ENCODE assay signal across 1 cellular context in the genomic region with DNA sequence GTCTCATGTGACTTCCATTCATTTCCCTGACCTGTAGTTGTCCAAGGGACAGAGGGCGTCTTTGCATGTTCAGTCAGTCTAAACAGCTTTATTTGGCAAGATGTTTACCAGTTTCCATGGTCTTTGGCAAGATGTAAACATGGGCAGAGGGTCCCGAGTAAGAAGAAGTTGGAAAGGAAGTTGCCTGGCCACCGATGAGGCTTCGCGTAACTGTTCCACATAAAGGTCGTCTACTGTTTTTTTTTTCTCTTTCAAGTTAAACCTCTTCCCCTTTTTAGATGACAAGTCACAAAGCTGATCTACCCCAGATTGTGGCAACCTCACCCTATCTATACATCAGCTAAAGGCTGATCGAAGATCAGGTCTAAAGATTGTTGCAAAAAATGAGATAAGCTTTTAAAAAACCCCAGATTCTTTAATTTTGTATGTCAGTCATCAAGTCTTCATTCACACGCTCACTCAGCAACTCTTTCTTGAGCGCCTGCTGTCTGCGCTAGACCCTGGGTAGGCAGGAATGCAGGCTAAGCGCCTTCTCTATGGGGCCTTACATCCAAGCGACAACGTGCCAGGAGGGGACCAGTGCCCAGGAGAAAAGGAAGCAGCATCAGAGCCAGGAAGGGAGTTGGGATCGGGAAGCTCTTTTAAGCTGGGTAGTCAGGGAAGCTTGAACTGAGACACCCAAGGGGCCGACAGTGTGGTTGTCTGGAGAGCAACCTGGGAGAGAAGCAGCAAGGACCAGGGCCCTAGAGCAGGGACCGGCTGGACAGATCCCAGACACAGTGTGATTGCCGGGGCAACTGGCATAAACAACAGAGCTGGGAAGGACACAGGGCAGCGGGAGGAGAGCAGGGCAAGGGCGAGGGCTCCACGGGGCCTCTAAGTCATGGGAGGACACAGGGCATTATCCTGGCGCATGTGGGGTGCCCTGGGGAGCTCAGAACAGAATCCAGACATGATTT.
TF ChIP-seq lines count a peak whose summit lies in the region.

No MANE protein-coding gene starts in this region.

TF ChIP-seq in GM12878, 131 proteins besides CTCF, POLR2A, EP300 and RAD21:
- TF ChIP-seq RAD51 (IDR thresholded peaks at IDR 0.05) (peak; percentile 20; the same call in 1 of the 2 replicates), CBX5 (IDR thresholded peaks at IDR 0.05; ENCODE audit: low read depth) (no peak), NR2C2 (IDR thresholded peaks at IDR 0.05; ENCODE audit: borderline replicate concordance, control insufficient read depth, insufficient read length, low read depth) (no peak), SMARCA5 (IDR thresholded peaks at IDR 0.05) (no peak), HDAC2 (IDR thresholded peaks at IDR 0.05) (no peak), NR2F1 (conservative IDR thresholded peaks at IDR 0.05) (0 out of 2 replicates have a peak, but pooled peaks have one; percentile 25), KLF5 (IDR thresholded peaks at IDR 0.05; ENCODE audit: partially characterized antibody) (no peak), RELA (IDR thresholded peaks at IDR 0.05; ENCODE audit: borderline replicate concordance, partially characterized antibody) (no peak), ZNF217 (IDR thresholded peaks at IDR 0.05) (peak; percentile 64), YBX1 (IDR thresholded peaks at IDR 0.05) (no peak), HDAC6 (IDR thresholded peaks at IDR 0.05; ENCODE audit: unreplicated experiment) (no peak), IKZF1 (conservative IDR thresholded peaks at IDR 0.05) (peak; percentile 37), MEF2B (IDR thresholded peaks at IDR 0.05; ENCODE audit: partially characterized antibody, poor library complexity, severe bottlenecking) (peak; percentile 25), FOXK2 (IDR thresholded peaks at IDR 0.05) (peak; percentile 53; the same call in 1 of the 2 replicates), SPI1 (IDR thresholded peaks at IDR 0.05; ENCODE audit: borderline replicate concordance, insufficient read depth, low read depth, low read length) (peak; percentile 94), IKZF2 (IDR thresholded peaks at IDR 0.05) (peak; percentile 27 to 57; a peak in 2 of 4 replicates), NFXL1 (IDR thresholded peaks at IDR 0.05; ENCODE audit: borderline replicate concordance) (no peak), ZNF384 (IDR thresholded peaks at IDR 0.05; ENCODE audit: borderline replicate concordance, low read depth, low read length) (peak; percentile 75; the same call in 1 of the 2 replicates), ZNF622 (IDR thresholded peaks at IDR 0.05) (no peak), ESRRA (IDR thresholded peaks at IDR 0.05; ENCODE audit: low read length) (no peak), ATF7 (IDR thresholded peaks at IDR 0.05; ENCODE audit: low read depth) (peak; percentile 27; the same call in 1 of the 2 replicates), NR2C1 (IDR thresholded peaks at IDR 0.05) (no peak), PAX8 (IDR thresholded peaks at IDR 0.05) (no peak), BHLHE40 (IDR thresholded peaks at IDR 0.05; ENCODE audit: borderline replicate concordance in 1 of 2, low read depth in 2 of 2, low read length in 1 of 2) (peak in 1 of 2 experiments; percentile 17; a peak in 1 of 4 replicates), MTA2 (IDR thresholded peaks at IDR 0.05; ENCODE audit: low read depth) (0 out of 2 replicates have a peak, but pooled peaks have one; percentile 4), SIN3A (IDR thresholded peaks at IDR 0.05; ENCODE audit: low read depth, low read length) (no peak), WRNIP1 (IDR thresholded peaks at IDR 0.05; ENCODE audit: borderline replicate concordance, low read depth, low read length) (no peak), STAT3 (IDR thresholded peaks at IDR 0.05; ENCODE audit: low read depth, low read length) (no peak), MEF2A (IDR thresholded peaks at IDR 0.05; ENCODE audit: insufficient read depth, low read depth, low read length) (0 out of 2 replicates have a peak, but pooled peaks have one; percentile 9), GATAD2B (conservative IDR thresholded peaks at IDR 0.05; ENCODE audit: low read depth) (0 out of 2 replicates have a peak, but pooled peaks have one; percentile 15), JUND (IDR thresholded peaks at IDR 0.05; ENCODE audit: low read depth, low read length) (no peak)
- TF ChIP-seq, protein P1, sequence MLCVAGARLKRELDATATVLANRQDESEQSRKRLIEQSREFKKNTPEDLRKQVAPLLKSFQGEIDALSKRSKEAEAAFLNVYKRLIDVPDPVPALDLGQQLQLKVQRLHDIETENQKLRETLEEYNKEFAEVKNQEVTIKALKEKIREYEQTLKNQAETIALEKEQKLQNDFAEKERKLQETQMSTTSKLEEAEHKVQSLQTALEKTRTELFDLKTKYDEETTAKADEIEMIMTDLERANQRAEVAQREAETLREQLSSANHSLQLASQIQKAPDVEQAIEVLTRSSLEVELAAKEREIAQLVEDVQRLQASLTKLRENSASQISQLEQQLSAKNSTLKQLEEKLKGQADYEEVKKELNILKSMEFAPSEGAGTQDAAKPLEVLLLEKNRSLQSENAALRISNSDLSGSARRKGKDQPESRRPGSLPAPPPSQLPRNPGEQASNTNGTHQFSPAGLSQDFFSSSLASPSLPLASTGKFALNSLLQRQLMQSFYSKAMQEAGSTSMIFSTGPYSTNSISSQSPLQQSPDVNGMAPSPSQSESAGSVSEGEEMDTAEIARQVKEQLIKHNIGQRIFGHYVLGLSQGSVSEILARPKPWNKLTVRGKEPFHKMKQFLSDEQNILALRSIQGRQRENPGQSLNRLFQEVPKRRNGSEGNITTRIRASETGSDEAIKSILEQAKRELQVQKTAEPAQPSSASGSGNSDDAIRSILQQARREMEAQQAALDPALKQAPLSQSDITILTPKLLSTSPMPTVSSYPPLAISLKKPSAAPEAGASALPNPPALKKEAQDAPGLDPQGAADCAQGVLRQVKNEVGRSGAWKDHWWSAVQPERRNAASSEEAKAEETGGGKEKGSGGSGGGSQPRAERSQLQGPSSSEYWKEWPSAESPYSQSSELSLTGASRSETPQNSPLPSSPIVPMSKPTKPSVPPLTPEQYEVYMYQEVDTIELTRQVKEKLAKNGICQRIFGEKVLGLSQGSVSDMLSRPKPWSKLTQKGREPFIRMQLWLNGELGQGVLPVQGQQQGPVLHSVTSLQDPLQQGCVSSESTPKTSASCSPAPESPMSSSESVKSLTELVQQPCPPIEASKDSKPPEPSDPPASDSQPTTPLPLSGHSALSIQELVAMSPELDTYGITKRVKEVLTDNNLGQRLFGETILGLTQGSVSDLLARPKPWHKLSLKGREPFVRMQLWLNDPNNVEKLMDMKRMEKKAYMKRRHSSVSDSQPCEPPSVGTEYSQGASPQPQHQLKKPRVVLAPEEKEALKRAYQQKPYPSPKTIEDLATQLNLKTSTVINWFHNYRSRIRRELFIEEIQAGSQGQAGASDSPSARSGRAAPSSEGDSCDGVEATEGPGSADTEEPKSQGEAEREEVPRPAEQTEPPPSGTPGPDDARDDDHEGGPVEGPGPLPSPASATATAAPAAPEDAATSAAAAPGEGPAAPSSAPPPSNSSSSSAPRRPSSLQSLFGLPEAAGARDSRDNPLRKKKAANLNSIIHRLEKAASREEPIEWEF (IDR thresholded peaks at IDR 0.05; ENCODE audit: insufficient replicate concordance, low read depth, low read length) = peak; percentile 76
- TF ChIP-seq, protein P2, sequence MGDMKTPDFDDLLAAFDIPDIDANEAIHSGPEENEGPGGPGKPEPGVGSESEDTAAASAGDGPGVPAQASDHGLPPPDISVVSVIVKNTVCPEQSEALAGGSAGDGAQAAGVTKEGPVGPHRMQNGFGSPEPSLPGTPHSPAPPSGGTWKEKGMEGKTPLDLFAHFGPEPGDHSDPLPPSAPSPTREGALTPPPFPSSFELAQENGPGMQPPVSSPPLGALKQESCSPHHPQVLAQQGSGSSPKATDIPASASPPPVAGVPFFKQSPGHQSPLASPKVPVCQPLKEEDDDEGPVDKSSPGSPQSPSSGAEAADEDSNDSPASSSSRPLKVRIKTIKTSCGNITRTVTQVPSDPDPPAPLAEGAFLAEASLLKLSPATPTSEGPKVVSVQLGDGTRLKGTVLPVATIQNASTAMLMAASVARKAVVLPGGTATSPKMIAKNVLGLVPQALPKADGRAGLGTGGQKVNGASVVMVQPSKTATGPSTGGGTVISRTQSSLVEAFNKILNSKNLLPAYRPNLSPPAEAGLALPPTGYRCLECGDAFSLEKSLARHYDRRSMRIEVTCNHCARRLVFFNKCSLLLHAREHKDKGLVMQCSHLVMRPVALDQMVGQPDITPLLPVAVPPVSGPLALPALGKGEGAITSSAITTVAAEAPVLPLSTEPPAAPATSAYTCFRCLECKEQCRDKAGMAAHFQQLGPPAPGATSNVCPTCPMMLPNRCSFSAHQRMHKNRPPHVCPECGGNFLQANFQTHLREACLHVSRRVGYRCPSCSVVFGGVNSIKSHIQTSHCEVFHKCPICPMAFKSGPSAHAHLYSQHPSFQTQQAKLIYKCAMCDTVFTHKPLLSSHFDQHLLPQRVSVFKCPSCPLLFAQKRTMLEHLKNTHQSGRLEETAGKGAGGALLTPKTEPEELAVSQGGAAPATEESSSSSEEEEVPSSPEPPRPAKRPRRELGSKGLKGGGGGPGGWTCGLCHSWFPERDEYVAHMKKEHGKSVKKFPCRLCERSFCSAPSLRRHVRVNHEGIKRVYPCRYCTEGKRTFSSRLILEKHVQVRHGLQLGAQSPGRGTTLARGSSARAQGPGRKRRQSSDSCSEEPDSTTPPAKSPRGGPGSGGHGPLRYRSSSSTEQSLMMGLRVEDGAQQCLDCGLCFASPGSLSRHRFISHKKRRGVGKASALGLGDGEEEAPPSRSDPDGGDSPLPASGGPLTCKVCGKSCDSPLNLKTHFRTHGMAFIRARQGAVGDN (IDR thresholded peaks at IDR 0.05) = peak; percentile 73
- TF ChIP-seq, protein P3, sequence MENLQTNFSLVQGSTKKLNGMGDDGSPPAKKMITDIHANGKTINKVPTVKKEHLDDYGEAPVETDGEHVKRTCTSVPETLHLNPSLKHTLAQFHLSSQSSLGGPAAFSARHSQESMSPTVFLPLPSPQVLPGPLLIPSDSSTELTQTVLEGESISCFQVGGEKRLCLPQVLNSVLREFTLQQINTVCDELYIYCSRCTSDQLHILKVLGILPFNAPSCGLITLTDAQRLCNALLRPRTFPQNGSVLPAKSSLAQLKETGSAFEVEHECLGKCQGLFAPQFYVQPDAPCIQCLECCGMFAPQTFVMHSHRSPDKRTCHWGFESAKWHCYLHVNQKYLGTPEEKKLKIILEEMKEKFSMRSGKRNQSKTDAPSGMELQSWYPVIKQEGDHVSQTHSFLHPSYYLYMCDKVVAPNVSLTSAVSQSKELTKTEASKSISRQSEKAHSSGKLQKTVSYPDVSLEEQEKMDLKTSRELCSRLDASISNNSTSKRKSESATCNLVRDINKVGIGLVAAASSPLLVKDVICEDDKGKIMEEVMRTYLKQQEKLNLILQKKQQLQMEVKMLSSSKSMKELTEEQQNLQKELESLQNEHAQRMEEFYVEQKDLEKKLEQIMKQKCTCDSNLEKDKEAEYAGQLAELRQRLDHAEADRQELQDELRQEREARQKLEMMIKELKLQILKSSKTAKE (IDR thresholded peaks at IDR 0.05; ENCODE audit: low read depth, poor library complexity, severe bottlenecking) = no peak
- TF ChIP-seq, protein P4, sequence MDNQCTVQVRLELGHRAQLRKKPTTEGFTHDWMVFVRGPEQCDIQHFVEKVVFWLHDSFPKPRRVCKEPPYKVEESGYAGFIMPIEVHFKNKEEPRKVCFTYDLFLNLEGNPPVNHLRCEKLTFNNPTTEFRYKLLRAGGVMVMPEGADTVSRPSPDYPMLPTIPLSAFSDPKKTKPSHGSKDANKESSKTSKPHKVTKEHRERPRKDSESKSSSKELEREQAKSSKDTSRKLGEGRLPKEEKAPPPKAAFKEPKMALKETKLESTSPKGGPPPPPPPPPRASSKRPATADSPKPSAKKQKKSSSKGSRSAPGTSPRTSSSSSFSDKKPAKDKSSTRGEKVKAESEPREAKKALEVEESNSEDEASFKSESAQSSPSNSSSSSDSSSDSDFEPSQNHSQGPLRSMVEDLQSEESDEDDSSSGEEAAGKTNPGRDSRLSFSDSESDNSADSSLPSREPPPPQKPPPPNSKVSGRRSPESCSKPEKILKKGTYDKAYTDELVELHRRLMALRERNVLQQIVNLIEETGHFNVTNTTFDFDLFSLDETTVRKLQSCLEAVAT (IDR thresholded peaks at IDR 0.05) = peak; percentile 47
- TF ChIP-seq, protein P5, sequence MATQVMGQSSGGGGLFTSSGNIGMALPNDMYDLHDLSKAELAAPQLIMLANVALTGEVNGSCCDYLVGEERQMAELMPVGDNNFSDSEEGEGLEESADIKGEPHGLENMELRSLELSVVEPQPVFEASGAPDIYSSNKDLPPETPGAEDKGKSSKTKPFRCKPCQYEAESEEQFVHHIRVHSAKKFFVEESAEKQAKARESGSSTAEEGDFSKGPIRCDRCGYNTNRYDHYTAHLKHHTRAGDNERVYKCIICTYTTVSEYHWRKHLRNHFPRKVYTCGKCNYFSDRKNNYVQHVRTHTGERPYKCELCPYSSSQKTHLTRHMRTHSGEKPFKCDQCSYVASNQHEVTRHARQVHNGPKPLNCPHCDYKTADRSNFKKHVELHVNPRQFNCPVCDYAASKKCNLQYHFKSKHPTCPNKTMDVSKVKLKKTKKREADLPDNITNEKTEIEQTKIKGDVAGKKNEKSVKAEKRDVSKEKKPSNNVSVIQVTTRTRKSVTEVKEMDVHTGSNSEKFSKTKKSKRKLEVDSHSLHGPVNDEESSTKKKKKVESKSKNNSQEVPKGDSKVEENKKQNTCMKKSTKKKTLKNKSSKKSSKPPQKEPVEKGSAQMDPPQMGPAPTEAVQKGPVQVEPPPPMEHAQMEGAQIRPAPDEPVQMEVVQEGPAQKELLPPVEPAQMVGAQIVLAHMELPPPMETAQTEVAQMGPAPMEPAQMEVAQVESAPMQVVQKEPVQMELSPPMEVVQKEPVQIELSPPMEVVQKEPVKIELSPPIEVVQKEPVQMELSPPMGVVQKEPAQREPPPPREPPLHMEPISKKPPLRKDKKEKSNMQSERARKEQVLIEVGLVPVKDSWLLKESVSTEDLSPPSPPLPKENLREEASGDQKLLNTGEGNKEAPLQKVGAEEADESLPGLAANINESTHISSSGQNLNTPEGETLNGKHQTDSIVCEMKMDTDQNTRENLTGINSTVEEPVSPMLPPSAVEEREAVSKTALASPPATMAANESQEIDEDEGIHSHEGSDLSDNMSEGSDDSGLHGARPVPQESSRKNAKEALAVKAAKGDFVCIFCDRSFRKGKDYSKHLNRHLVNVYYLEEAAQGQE (IDR thresholded peaks at IDR 0.05; ENCODE audit: low read depth, low read length) = no peak
- TF ChIP-seq, protein P6, sequence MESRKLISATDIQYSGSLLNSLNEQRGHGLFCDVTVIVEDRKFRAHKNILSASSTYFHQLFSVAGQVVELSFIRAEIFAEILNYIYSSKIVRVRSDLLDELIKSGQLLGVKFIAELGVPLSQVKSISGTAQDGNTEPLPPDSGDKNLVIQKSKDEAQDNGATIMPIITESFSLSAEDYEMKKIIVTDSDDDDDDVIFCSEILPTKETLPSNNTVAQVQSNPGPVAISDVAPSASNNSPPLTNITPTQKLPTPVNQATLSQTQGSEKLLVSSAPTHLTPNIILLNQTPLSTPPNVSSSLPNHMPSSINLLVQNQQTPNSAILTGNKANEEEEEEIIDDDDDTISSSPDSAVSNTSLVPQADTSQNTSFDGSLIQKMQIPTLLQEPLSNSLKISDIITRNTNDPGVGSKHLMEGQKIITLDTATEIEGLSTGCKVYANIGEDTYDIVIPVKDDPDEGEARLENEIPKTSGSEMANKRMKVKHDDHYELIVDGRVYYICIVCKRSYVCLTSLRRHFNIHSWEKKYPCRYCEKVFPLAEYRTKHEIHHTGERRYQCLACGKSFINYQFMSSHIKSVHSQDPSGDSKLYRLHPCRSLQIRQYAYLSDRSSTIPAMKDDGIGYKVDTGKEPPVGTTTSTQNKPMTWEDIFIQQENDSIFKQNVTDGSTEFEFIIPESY (IDR thresholded peaks at IDR 0.05) = peak; percentile 74; the same call in 1 of the 2 replicates
